1 cellular context compared by ENCODE assay signal in genomic region chr1:87953732-87954344, GRCh38.
TF ChIP-seq lines count a peak whose summit lies in the region.

No MANE protein-coding gene starts in this region.

TF ChIP-seq in GM23338, 12 proteins besides CTCF, POLR2A, EP300 and RAD21 (continued from another document):
- TF ChIP-seq ETS1 (IDR thresholded peaks at IDR 0.05) (no peak), CREB1 (CRISPR knock-in tag; IDR thresholded peaks at IDR 0.05; ENCODE audit: low read depth) (no peak), POLR2AphosphoS5 (IDR thresholded peaks at IDR 0.05; ENCODE audit: low read depth) (no peak), EZH2 (IDR thresholded peaks at IDR 0.05; ENCODE audit: low read depth, unreplicated experiment) (no peak)
